In the genomic region with DNA sequence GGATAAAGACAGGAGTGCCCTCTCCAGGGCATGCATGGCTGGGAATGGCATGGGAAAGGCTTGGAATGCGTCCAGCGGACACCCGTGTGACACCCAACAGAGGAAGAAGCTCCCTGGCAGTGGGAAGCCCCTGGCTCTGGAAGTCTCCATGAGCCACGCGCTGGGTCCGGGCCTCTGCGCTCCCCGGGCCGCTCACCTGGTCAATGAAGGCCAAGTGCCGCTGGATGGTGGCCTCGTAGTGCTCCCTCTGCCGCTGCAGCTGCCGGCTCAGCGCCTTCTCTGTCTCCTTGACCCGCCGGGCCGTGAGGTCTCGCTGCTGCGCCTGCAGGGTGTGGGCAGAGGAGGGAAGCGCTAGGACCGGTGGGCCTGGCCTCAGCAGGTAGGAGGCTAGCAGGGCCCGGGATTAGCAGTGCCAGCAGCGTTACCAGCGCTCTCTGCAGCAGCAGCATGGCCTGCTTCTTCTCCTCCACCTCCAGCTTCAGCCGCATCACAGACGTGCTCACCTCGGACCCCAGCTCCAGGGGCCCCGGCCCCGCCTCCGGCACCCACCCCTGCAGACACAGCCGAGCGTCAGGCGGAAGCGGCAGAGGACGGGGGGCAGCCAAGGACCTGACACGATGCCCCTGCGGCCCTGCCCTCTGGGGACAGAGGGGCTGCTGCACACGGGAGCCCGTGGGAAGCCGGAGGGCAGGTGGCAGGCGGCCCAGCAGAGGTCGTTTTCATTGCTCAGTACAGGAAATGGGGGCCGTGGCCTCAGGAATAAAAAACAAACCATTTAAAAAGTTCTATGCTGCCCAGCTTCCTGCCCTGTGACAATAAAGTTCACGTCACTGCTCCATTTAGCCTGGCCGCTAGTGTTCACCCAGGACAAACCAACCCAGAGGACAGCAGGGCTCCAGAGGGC, we compare ENCODE assay signal across 25 cellular contexts. TPM values are rescaled to one million over a fixed set of nuclear protein-coding genes. Genes with fewer than 3 reads are reported as not detected.
DNase-seq lines count a peak whose midpoint lies in the region; ATAC-seq, FAIRE-seq and TF ChIP-seq lines count a peak whose summit lies in the region.
"Had no signal": no experiment of that assay in that cellular context is flagged by ENCODE, and none has a peak within 500 bp of the region (broad histone marks: within the 10 kb centered on the region; RNA-seq: fewer than 3 reads in every experiment).

No MANE protein-coding gene starts in this region.

- H3K27me3 ChIP-seq in IMR-90 (ENCODE audit: control insufficient read depth, insufficient read depth, low read length): no peaks in the 10 kb centered on the region
- no peaks in the 10 kb centered on the region for H3K27me3 ChIP-seq in K562 (ENCODE audit: control insufficient read depth in 2 of 2, insufficient read depth in 2 of 2, low read length in 2 of 2)
- no peaks in the 10 kb centered on the region for H3K27me3 ChIP-seq in upper lobe of left lung

- no peak overlapping the region for H4K8ac ChIP-seq in IMR-90 (ENCODE audit: low read depth in 2 of 2, low read length in 2 of 2)

- H4K20me1 ChIP-seq in IMR-90 (ENCODE audit: insufficient read depth, low read length) (no peaks in the 10 kb centered on the region; the same call in 1 of the 2 replicates), K562 (replicated peaks; ENCODE audit: control insufficient read depth, insufficient read depth, low read length) (no peaks in the 10 kb centered on the region)

- DNase-seq in IMR-90 (no peak), K562 (ENCODE audit: extremely low read depth in 1 of 4, low spot score in 3 of 4) (no peak), left lobe of liver (ENCODE audit: low spot score) (no peak), upper lobe of left lung (peak in 1 of 2 donors; percentile 78), NCI-H2227 (lab: John Stamatoyannopoulos, UW; ENCODE audit: unreplicated experiment) (no peak), HEK293T (ENCODE audit: extremely low spot score) (no peak)
- DNase-seq: ACHN, DMS 273 treated with DMSO at 0.1 percent for 48 hours, DND-41, GM23248, Kasumi-1, MM.1S, NCI-H1092 treated with DMSO at 0.1 percent for 48 hours, NCI-H2081, NCI-H2171 treated with DMSO at 0.1 percent for 48 hours, NCI-H446 treated with DMSO at 0.1 percent for 48 hours, PC-3, RPMI8226 had no signal

- no peak overlapping the region for H3K27ac ChIP-seq in IMR-90 (ENCODE audit: insufficient read depth, low read length)
- no peak overlapping the region for H3K27ac ChIP-seq in K562 (ENCODE audit: extremely low read depth, low read depth, low read length)
- H3K27ac ChIP-seq in upper lobe of left lung: peak overlapping the region in 3 of 4 donors; percentile 28 to 73 (median 69)
- H3K27ac ChIP-seq: GM23248, HL-60 had no signal

- no peak for FAIRE-seq in K562 (lab: Jason Lieb, UNC)

- WGBS in IMR-90 (ENCODE audit: extremely low coverage in 2 of 2, insufficient read length in 1 of 2), 2 experiments: 88% methylated on average over 19 of the region's 45 CpGs; no CpG with 5 or more reads in 1 of the 2 experiments
- WGBS in K562 (ENCODE audit: insufficient coverage, low coverage, missing lambda C conversion rate): 83% methylated on average over 34 of the region's 45 CpGs
- 74 to 93% methylated on average over 3 to 45 of the region's 45 CpGs for WGBS in upper lobe of left lung, 2 donors

- H3K18ac ChIP-seq in IMR-90 (ENCODE audit: low read depth, low read length): no peak overlapping the region

- no peak overlapping the region for H4K5ac ChIP-seq in IMR-90 (ENCODE audit: low read depth, low read length)

- H3K4me2 ChIP-seq in IMR-90 (ENCODE audit: low read depth, low read length): no peak overlapping the region
- no peak overlapping the region for H3K4me2 ChIP-seq in K562 (ENCODE audit: insufficient read depth, low read length)

- intact Hi-C loops in IMR-90 (cut with micrococcal nuclease): no loop called here
- intact Hi-C loops in K562 (cut with micrococcal nuclease): no loop called here

- H3K36me3 ChIP-seq in IMR-90 (ENCODE audit: control insufficient read depth, insufficient read depth, low read length) (peaks cover 6% of the 10 kb centered on the region), K562 (ENCODE audit: control insufficient read depth, insufficient read depth, low read length) (peaks cover 4% of the 10 kb centered on the region; the same call in 2 of the 3 replicates), upper lobe of left lung (peaks cover 0 to 15% (median 1%) of the 10 kb centered on the region in 4 donors)

- H2AK9ac ChIP-seq in IMR-90 (replicated peaks; ENCODE audit: low read depth, low read length, poor library complexity): peak overlapping the region; percentile 16

- H2BK15ac ChIP-seq in IMR-90 (ENCODE audit: low read depth, low read length): no peak overlapping the region

- no peaks in the 10 kb centered on the region for H3K79me1 ChIP-seq in IMR-90 (ENCODE audit: low read depth in 1 of 2, low read length in 2 of 2)

- H2AFZ ChIP-seq in IMR-90 (replicated peaks; ENCODE audit: low read length, poor library complexity) (no peak overlapping the region), K562 (ENCODE audit: low read depth, low read length) (no peak overlapping the region)
- H2AFZ ChIP-seq: GM23248 had no signal

- dilution Hi-C loops in IMR-90 (cut with HindIII; ENCODE audit: low sequenced_read_pairs, unreplicated experiment): no loop called here

- POLR2A ChIA-PET in IMR-90 (lab: Charles Lee; ENCODE audit: unreplicated experiment): no interaction called here
- POLR2A ChIA-PET in K562 (lab: Yijun Ruan, JAX): interaction anchor here (0.7 to 1.9 kb wide), 3 partner anchors 12 to 383 kb away, joined by 3 to 6 read pairs (median 5); no protein-coding TSS in a partner anchor
- POLR2A ChIA-PET in HEK293T (lab: Yijun Ruan, JAX): no interaction called here

- no peak overlapping the region for H3K9ac ChIP-seq in IMR-90 (ENCODE audit: low read depth, low read length)
- peak overlapping the region in 1 of 2 experiments; percentile 26; a peak in 1 of 4 replicates for H3K9ac ChIP-seq in K562 (ENCODE audit: insufficient read depth in 1 of 2, low read depth in 2 of 2, low read length in 2 of 2)
- H3K9ac ChIP-seq: GM23248 had no signal

- in situ Hi-C loops in IMR-90 (cut with MboI; ENCODE audit: low sequenced_read_pairs): no loop called here
- in situ Hi-C loops in K562 (cut with MboI): no loop called here

- H2AK5ac ChIP-seq in IMR-90 (ENCODE audit: low read depth, low read length): no peak overlapping the region

- no peak overlapping the region for H3K4ac ChIP-seq in IMR-90 (ENCODE audit: low read depth, low read length)

- no peak for TF ChIP-seq RAD21 in IMR-90 (IDR thresholded peaks at IDR 0.05; ENCODE audit: low read length)
- TF ChIP-seq RAD21 in K562 (CRISPR knock-in tag; conservative IDR thresholded peaks at IDR 0.05 in 1 of 2, IDR thresholded peaks at IDR 0.05 in 1 of 2): no peak

- TF ChIP-seq POLR2A in IMR-90 (IDR thresholded peaks at IDR 0.05; ENCODE audit: low read depth, low read length) (no peak), K562 (conservative IDR thresholded peaks at IDR 0.05) (no peak), upper lobe of left lung (IDR thresholded peaks at IDR 0.05) (no peak)

- no peak overlapping the region for H3K14ac ChIP-seq in IMR-90 (replicated peaks; ENCODE audit: low read depth, low read length)

- no peaks in the 10 kb centered on the region for H3K79me2 ChIP-seq in K562 (ENCODE audit: control insufficient read depth, insufficient read depth, low read length)

- H4K91ac ChIP-seq in IMR-90 (ENCODE audit: insufficient read depth, low read depth, low read length): no peak overlapping the region

- H3K9me3 ChIP-seq in IMR-90 (ENCODE audit: control insufficient read depth, insufficient read depth, low read length): no peaks in the 10 kb centered on the region
- H3K9me3 ChIP-seq in K562 (replicated peaks; ENCODE audit: control insufficient read depth, insufficient read depth, low read depth, low read length): no peaks in the 10 kb centered on the region
- H3K9me3 ChIP-seq in upper lobe of left lung: no peaks in the 10 kb centered on the region
- H3K9me3 ChIP-seq: HAP-1 had no signal

- H2BK20ac ChIP-seq in IMR-90 (ENCODE audit: low read depth, low read length): no peak overlapping the region

- no peak for ATAC-seq in IMR-90 (ENCODE audit: low read depth)
- no peak for ATAC-seq in K562
- ATAC-seq in left lobe of liver: peak; percentile 6
- ATAC-seq in upper lobe of left lung (ENCODE audit: low FRiP score in 2 of 2): no peak
- no peak for ATAC-seq in GM19467 (IDR thresholded peaks at IDR 0.05; ENCODE audit: unreplicated experiment)
- ATAC-seq: PC-3 had no signal

- H3K56ac ChIP-seq in IMR-90 (ENCODE audit: extremely low read depth, insufficient read depth, low read length): no peak overlapping the region

- CTCF ChIA-PET in IMR-90 (lab: Yijun Ruan, JAX): no interaction called here
- CTCF ChIA-PET in K562 (lab: Yijun Ruan, JAX; ENCODE audit: low intra/inter-chr PET ratio): no interaction called here
- CTCF ChIA-PET in HEK293T (lab: Yijun Ruan, JAX): no interaction called here

- TF ChIP-seq CTCF in IMR-90 (conservative IDR thresholded peaks at IDR 0.05; ENCODE audit: low read depth, low read length) (no peak), K562 (IDR thresholded peaks at IDR 0.05 in 2 of 3, conservative IDR thresholded peaks at IDR 0.05 in 1 of 3; ENCODE audit: insufficient read depth in 2 of 3, low read depth in 1 of 3, low read length in 3 of 3) (no peak), upper lobe of left lung (IDR thresholded peaks at IDR 0.05) (no peak)

- H3K4me1 ChIP-seq in IMR-90 (ENCODE audit: control insufficient read depth, insufficient read depth, low read length) (no peaks in the 10 kb centered on the region), K562 (replicated peaks in 1 of 2; ENCODE audit: control insufficient read depth in 2 of 2, insufficient read depth in 2 of 2, low read length in 2 of 2) (peaks cover 13 to 62% of the 10 kb centered on the region in 2 experiments), upper lobe of left lung (peaks cover 4 to 42% (median 32%) of the 10 kb centered on the region in 4 donors)
- H3K4me1 ChIP-seq: HAP-1 had no signal

- TF ChIP-seq EP300 in K562 (IDR thresholded peaks at IDR 0.05; ENCODE audit: low read length) (no peak), upper lobe of left lung (IDR thresholded peaks at IDR 0.05) (no peak)

- no peak overlapping the region for H2BK120ac ChIP-seq in IMR-90 (ENCODE audit: low read depth, low read length)

- H2BK5ac ChIP-seq in IMR-90 (ENCODE audit: low read depth, low read length, poor library complexity, severe bottlenecking): no peak overlapping the region

- no peak overlapping the region for H3K23ac ChIP-seq in IMR-90 (ENCODE audit: low read depth, low read length)

- H3K4me3 ChIP-seq in IMR-90 (ENCODE audit: insufficient read depth, low read depth, low read length): no peak overlapping the region
- no peak overlapping the region for H3K4me3 ChIP-seq in K562
- peak overlapping the region in 2 of 4 donors; percentile 29 to 30 for H3K4me3 ChIP-seq in upper lobe of left lung
- H3K4me3 ChIP-seq: GM23248, HAP-1 had no signal

- H3K9me1 ChIP-seq in IMR-90 (ENCODE audit: insufficient read depth, low read length) (no peaks in the 10 kb centered on the region), K562 (ENCODE audit: control insufficient read depth, insufficient read depth, low read length) (peaks cover 3% of the 10 kb centered on the region)

- BruUV-seq in IMR-90 (replicated peaks; lab: Mats Ljungman, UMichigan) (no TSS peak), K562 (replicated peaks; lab: Mats Ljungman, UMichigan) (no TSS peak)

RNA-seq across cellular contexts. Expression of a gene that starts 26.0 kb away (rescaled TPM):
- total RNA-seq in IMR-90 (2012; rRNA removed) (4.8 and 5.3 TPM in 2 replicates), K562 (2014; rRNA removed) (18.3 and 21.2 TPM in 2 replicates), K562 (2014; rRNA removed; fragmentation: Illumina TruSeq; extraction: Trizol) (0.99 and 1.2 TPM in 2 replicates), K562 (2015; rRNA removed; fragmentation: Illumina TruSeq; extraction: Trizol) (6.3 and 8.8 TPM in 2 replicates), K562 (2021) (14.9 and 16.7 TPM in 2 replicates), left lobe of liver (2.1 TPM), upper lobe of left lung (10 to 100 TPM in 4 of 6 donors, 1 to 10 TPM in 2; 5.3 to 55.5 (median 12.6) TPM)
- polyA plus RNA-seq in IMR-90 (2012; rRNA removed) (9.6 and 12.3 TPM in 2 replicates), K562 (2011; rRNA removed) (2.3 and 4.7 TPM in 2 replicates), K562 (2014; fragmentation: Illumina TruSeq; extraction: Trizol) (1.7 and 5.3 TPM in 2 replicates), K562 (2014; fragmentation: Nextera tagmentation; extraction: Ambion mirVana) (under 1 TPM; 0.24 to 0.34 TPM), K562 (2014; rRNA removed) (12.4 and 17.1 TPM in 2 replicates)
- 11.3 and 16.9 TPM in 2 replicates for polyA plus RNA-seq in IMR-90 (2012; cell fraction: cytosol; rRNA removed)
- polyA plus RNA-seq in IMR-90 (2012; cell fraction: nucleus; rRNA removed; ENCODE audit: low replicate concordance): 57.2 and 102 TPM in 2 replicates
- total RNA-seq in K562 (2011; cell fraction: chromatin; rRNA removed; ENCODE audit: low replicate concordance): 15.6 and 46.2 TPM in 2 replicates
- 30.3 and 31.2 TPM in 2 replicates for total RNA-seq in K562 (2011; cell fraction: nucleolus; rRNA removed)
- total RNA-seq in K562 (2011; cell fraction: nucleoplasm; rRNA removed): 11.7 and 22.0 TPM in 2 replicates
- polyA plus RNA-seq in K562 (2011; cell fraction: cytosol; rRNA removed): 3.2 and 5.1 TPM in 2 replicates
- 21.2 and 39.0 TPM in 2 replicates for polyA plus RNA-seq in K562 (2011; cell fraction: nucleus; rRNA removed)
- polyA plus RNA-seq in K562 (2012): 16.5 and 26.3 TPM in 2 replicates
- polyA minus RNA-seq in K562 (2011; rRNA and poly(A)+ RNA removed): 1.1 and 1.4 TPM in 2 replicates
- 4.2 and 7.9 TPM in 2 replicates for polyA minus RNA-seq in K562 (2011; cell fraction: cytosol; rRNA and poly(A)+ RNA removed)
- polyA minus RNA-seq in K562 (2011; cell fraction: nucleus; rRNA and poly(A)+ RNA removed): 7.3 and 8.8 TPM in 2 replicates

RNA-seq across cellular contexts. Expression of a gene that starts 30.7 kb away (rescaled TPM):
- total RNA-seq in IMR-90 (2012; rRNA removed) (under 0.01 TPM in 1 of 2 replicates, not detected in the other), K562 (2014; rRNA removed) (0.24 TPM in 1 of 2 replicates, not detected in the other), K562 (2014; rRNA removed; fragmentation: Illumina TruSeq; extraction: Trizol) (0.10 TPM in 1 of 2 replicates, not detected in the other), K562 (2015; rRNA removed; fragmentation: Illumina TruSeq; extraction: Trizol) (0.11 TPM in 1 of 2 replicates, not detected in the other), K562 (2021) (0.51 and 0.55 TPM in 2 replicates), left lobe of liver (0.70 TPM), upper lobe of left lung (100 to 1,000 TPM in 3 of 6 donors, 10 to 100 TPM in 3; 39.2 to 144 (median 92.2) TPM)
- polyA plus RNA-seq in IMR-90 (2012; rRNA removed) (0.21 and 0.26 TPM in 2 replicates), K562 (2011; rRNA removed) (0.43 and 0.50 TPM in 2 replicates), K562 (2014; fragmentation: Illumina TruSeq; extraction: Trizol) (0.29 TPM in 1 of 2 replicates, not detected in the other), K562 (2014; fragmentation: Nextera tagmentation; extraction: Ambion mirVana) (not detected), K562 (2014; rRNA removed) (0.25 and 0.26 TPM in 2 replicates)
- polyA plus RNA-seq in IMR-90 (2012; cell fraction: cytosol; rRNA removed): 0.05 and 0.24 TPM in 2 replicates
- polyA plus RNA-seq in IMR-90 (2012; cell fraction: nucleus; rRNA removed; ENCODE audit: low replicate concordance): 0.38 and 0.65 TPM in 2 replicates
- total RNA-seq in K562 (2011; cell fraction: chromatin; rRNA removed; ENCODE audit: low replicate concordance): 0.63 and 1.3 TPM in 2 replicates
- 1.3 TPM in 2 replicates for total RNA-seq in K562 (2011; cell fraction: nucleolus; rRNA removed)
- 0.84 and 1.1 TPM in 2 replicates for total RNA-seq in K562 (2011; cell fraction: nucleoplasm; rRNA removed)
- 0.46 and 1.1 TPM in 2 replicates for polyA plus RNA-seq in K562 (2011; cell fraction: cytosol; rRNA removed)
- 1.6 and 3.2 TPM in 2 replicates for polyA plus RNA-seq in K562 (2011; cell fraction: nucleus; rRNA removed)
- 0.18 and 0.32 TPM in 2 replicates for polyA plus RNA-seq in K562 (2012)
- not detected in 2 replicates for polyA minus RNA-seq in K562 (2011; rRNA and poly(A)+ RNA removed)
- polyA minus RNA-seq in K562 (2011; cell fraction: cytosol; rRNA and poly(A)+ RNA removed): 1.0 and 1.1 TPM in 2 replicates
- polyA minus RNA-seq in K562 (2011; cell fraction: nucleus; rRNA and poly(A)+ RNA removed): 0.78 and 1.5 TPM in 2 replicates

RNA-seq across cellular contexts. Expression of a gene that starts 31.4 kb away (rescaled TPM):
- not detected in 2 replicates for total RNA-seq in IMR-90 (2012; rRNA removed)
- polyA plus RNA-seq in IMR-90 (2012; rRNA removed): not detected in 2 replicates
- not detected in 2 replicates for polyA plus RNA-seq in IMR-90 (2012; cell fraction: cytosol; rRNA removed)
- polyA plus RNA-seq in IMR-90 (2012; cell fraction: nucleus; rRNA removed; ENCODE audit: low replicate concordance): not detected in 2 replicates
- not detected in 2 replicates for total RNA-seq in K562 (2011; cell fraction: chromatin; rRNA removed; ENCODE audit: low replicate concordance)
- not detected in 2 replicates for total RNA-seq in K562 (2011; cell fraction: nucleolus; rRNA removed)
- not detected in 2 replicates for total RNA-seq in K562 (2011; cell fraction: nucleoplasm; rRNA removed)
- total RNA-seq in K562 (2014; rRNA removed): not detected in 2 replicates
- not detected in 2 replicates for total RNA-seq in K562 (2014; rRNA removed; fragmentation: Illumina TruSeq; extraction: Trizol)
- not detected in 2 replicates for total RNA-seq in K562 (2015; rRNA removed; fragmentation: Illumina TruSeq; extraction: Trizol)
- not detected in 2 replicates for total RNA-seq in K562 (2021)
- not detected in 2 replicates for polyA plus RNA-seq in K562 (2011; rRNA removed)
- polyA plus RNA-seq in K562 (2011; cell fraction: cytosol; rRNA removed): not detected in 2 replicates
- not detected in 2 replicates for polyA plus RNA-seq in K562 (2011; cell fraction: nucleus; rRNA removed)
- polyA plus RNA-seq in K562 (2012): not detected in 2 replicates
- polyA plus RNA-seq in K562 (2014; fragmentation: Illumina TruSeq; extraction: Trizol): not detected in 2 replicates
- not detected for polyA plus RNA-seq in K562 (2014; fragmentation: Nextera tagmentation; extraction: Ambion mirVana)
- not detected in 2 replicates for polyA plus RNA-seq in K562 (2014; rRNA removed)
- not detected in 2 replicates for polyA minus RNA-seq in K562 (2011; rRNA and poly(A)+ RNA removed)
- not detected in 2 replicates for polyA minus RNA-seq in K562 (2011; cell fraction: cytosol; rRNA and poly(A)+ RNA removed)
- not detected in 2 replicates for polyA minus RNA-seq in K562 (2011; cell fraction: nucleus; rRNA and poly(A)+ RNA removed)
- not detected for total RNA-seq in left lobe of liver
- total RNA-seq in upper lobe of left lung: not detected
- total RNA-seq: G401, GM23248, HT1080, PC-3 had no signal
- polyA plus RNA-seq: CD14-positive monocyte, GM23248, IgD-negative memory B cell had no signal

RNA-seq across cellular contexts. Expression of a gene that starts 42.1 kb away (rescaled TPM):
- total RNA-seq in IMR-90 (2012; rRNA removed) (3.2 and 3.3 TPM in 2 replicates), K562 (2014; rRNA removed) (10.0 and 18.0 TPM in 2 replicates), K562 (2014; rRNA removed; fragmentation: Illumina TruSeq; extraction: Trizol) (1.8 and 2.1 TPM in 2 replicates), K562 (2015; rRNA removed; fragmentation: Illumina TruSeq; extraction: Trizol) (5.1 and 5.7 TPM in 2 replicates), K562 (2021) (24.8 and 29.8 TPM in 2 replicates), left lobe of liver (33.9 TPM), upper lobe of left lung (100 to 1,000 TPM in 2 of 6 donors, 10 to 100 TPM in 4; 33.1 to 141 (median 49.7) TPM)
- polyA plus RNA-seq in IMR-90 (2012; rRNA removed) (28.1 and 36.1 TPM in 2 replicates), K562 (2011; rRNA removed) (6.6 and 9.8 TPM in 2 replicates), K562 (2014; fragmentation: Illumina TruSeq; extraction: Trizol) (5.3 and 7.2 TPM in 2 replicates), K562 (2014; fragmentation: Nextera tagmentation; extraction: Ambion mirVana) (under 1 TPM; 0.80 to 0.81 TPM), K562 (2014; rRNA removed) (15.2 and 22.7 TPM in 2 replicates)
- 9.0 and 13.3 TPM in 2 replicates for polyA plus RNA-seq in IMR-90 (2012; cell fraction: cytosol; rRNA removed)
- 230 and 545 TPM in 2 replicates for polyA plus RNA-seq in IMR-90 (2012; cell fraction: nucleus; rRNA removed; ENCODE audit: low replicate concordance)
- total RNA-seq in K562 (2011; cell fraction: chromatin; rRNA removed; ENCODE audit: low replicate concordance): 40.8 and 141 TPM in 2 replicates
- 87.2 and 95.9 TPM in 2 replicates for total RNA-seq in K562 (2011; cell fraction: nucleolus; rRNA removed)
- total RNA-seq in K562 (2011; cell fraction: nucleoplasm; rRNA removed): 46.2 and 50.4 TPM in 2 replicates
- polyA plus RNA-seq in K562 (2011; cell fraction: cytosol; rRNA removed): 8.0 and 15.3 TPM in 2 replicates
- 105 and 184 TPM in 2 replicates for polyA plus RNA-seq in K562 (2011; cell fraction: nucleus; rRNA removed)
- polyA plus RNA-seq in K562 (2012): 12.5 and 21.3 TPM in 2 replicates
- 3.7 and 4.7 TPM in 2 replicates for polyA minus RNA-seq in K562 (2011; rRNA and poly(A)+ RNA removed)
- polyA minus RNA-seq in K562 (2011; cell fraction: cytosol; rRNA and poly(A)+ RNA removed): 4.6 and 6.4 TPM in 2 replicates
- 37.2 and 42.8 TPM in 2 replicates for polyA minus RNA-seq in K562 (2011; cell fraction: nucleus; rRNA and poly(A)+ RNA removed)

RNA-seq across cellular contexts. Expression of a gene that starts 42.4 kb away (rescaled TPM):
- total RNA-seq in IMR-90 (2012; rRNA removed): 11.1 and 21.1 TPM in 2 replicates
- polyA plus RNA-seq in IMR-90 (2012; rRNA removed): 65.0 and 80.0 TPM in 2 replicates
- polyA plus RNA-seq in IMR-90 (2012; cell fraction: cytosol; rRNA removed): 64.0 and 137 TPM in 2 replicates
- polyA plus RNA-seq in IMR-90 (2012; cell fraction: nucleus; rRNA removed; ENCODE audit: low replicate concordance): 31.0 and 41.1 TPM in 2 replicates
- 68.1 and 75.3 TPM in 2 replicates for total RNA-seq in K562 (2011; cell fraction: chromatin; rRNA removed; ENCODE audit: low replicate concordance)
- total RNA-seq in K562 (2011; cell fraction: nucleolus; rRNA removed): 29.2 and 40.8 TPM in 2 replicates
- 60.6 and 70.4 TPM in 2 replicates for total RNA-seq in K562 (2011; cell fraction: nucleoplasm; rRNA removed)
- total RNA-seq in K562 (2014; rRNA removed): 107 and 136 TPM in 2 replicates
- 102 and 107 TPM in 2 replicates for total RNA-seq in K562 (2014; rRNA removed; fragmentation: Illumina TruSeq; extraction: Trizol)
- 84.5 and 90.0 TPM in 2 replicates for total RNA-seq in K562 (2015; rRNA removed; fragmentation: Illumina TruSeq; extraction: Trizol)
- 83.7 and 87.1 TPM in 2 replicates for total RNA-seq in K562 (2021)
- 88.8 and 116 TPM in 2 replicates for polyA plus RNA-seq in K562 (2011; rRNA removed)
- polyA plus RNA-seq in K562 (2011; cell fraction: cytosol; rRNA removed): 77.7 and 122 TPM in 2 replicates
- 40.8 and 50.9 TPM in 2 replicates for polyA plus RNA-seq in K562 (2011; cell fraction: nucleus; rRNA removed)
- 37.9 and 163 TPM in 2 replicates for polyA plus RNA-seq in K562 (2012)
- polyA plus RNA-seq in K562 (2014; fragmentation: Illumina TruSeq; extraction: Trizol): 33.5 and 44.1 TPM in 2 replicates
- polyA plus RNA-seq in K562 (2014; fragmentation: Nextera tagmentation; extraction: Ambion mirVana): 10 to 100 TPM; 13.5 to 17.4 TPM
- 138 and 144 TPM in 2 replicates for polyA plus RNA-seq in K562 (2014; rRNA removed)
- 36.1 and 37.7 TPM in 2 replicates for polyA minus RNA-seq in K562 (2011; rRNA and poly(A)+ RNA removed)
- polyA minus RNA-seq in K562 (2011; cell fraction: cytosol; rRNA and poly(A)+ RNA removed): 4.4 and 14.6 TPM in 2 replicates
- 11.4 and 14.2 TPM in 2 replicates for polyA minus RNA-seq in K562 (2011; cell fraction: nucleus; rRNA and poly(A)+ RNA removed)
- total RNA-seq in left lobe of liver: 33.3 TPM
- total RNA-seq in upper lobe of left lung: 10 to 100 TPM; 19.6 to 38.1 (median 33.6) TPM

Comparison
In these comparisons a context has a peak if more than half of its experiments do, and no peak if none do; other contexts are left out.
1. H3K27ac ChIP-seq: peak in upper lobe of left lung (3 of 4); none in IMR-90 (single experiment) and K562 (single experiment).
2. RNA of a gene that starts 30.7 kb away (total RNA-seq): 39.2 to 144 TPM in upper lobe of left lung; 0.70 TPM in left lobe of liver (single experiment), 0.10 to 1.3 TPM in K562 and under 0.01 TPM in IMR-90; every median in the first group is over 10 times any median in the second.